18 cellular contexts compared by ENCODE assay signal in genomic region chr21:41639336-41639735, GRCh38.
"Had no signal": no experiment of that assay in that cellular context is flagged by ENCODE, and none has a peak within 500 bp of the region (broad histone marks: within the 10 kb centered on the region; RNA-seq: fewer than 3 reads in every experiment).

No MANE protein-coding gene starts in this region.

- H3K4me3 Mint-ChIP-seq: dendritic cell treated with granulocyte-macrophage colony-stimulating factor and Interleukin-4, amounts not matched to agents 40 ng/mL and 50 ng/mL, for 4 days; effector memory CD8-positive, alpha-beta T cell; memory B cell; nephron had no signal

- ATAC-seq: effector memory CD8-positive, alpha-beta T cell; gastrocnemius medialis; right cardiac atrium had no signal

- H3K9me3 ChIP-seq: gastrocnemius medialis, neutrophil had no signal

- H3K27ac ChIP-seq: epithelial cell of prostate, esophagus muscularis mucosa, gastrocnemius medialis, heart right ventricle, neutrophil had no signal

- H3K4me1 Mint-ChIP-seq: memory B cell, naive B cell had no signal

- H3K9me3 Mint-ChIP-seq: dendritic cell treated with granulocyte-macrophage colony-stimulating factor and Interleukin-4, amounts not matched to agents 40 ng/mL and 50 ng/mL, for 4 days; effector memory CD8-positive, alpha-beta T cell had no signal

- H3K27ac Mint-ChIP-seq: dendritic cell treated with granulocyte-macrophage colony-stimulating factor and Interleukin-4, amounts not matched to agents 40 ng/mL and 50 ng/mL, for 4 days; effector memory CD8-positive, alpha-beta T cell; memory B cell; nephron had no signal

- H3K4me3 ChIP-seq: esophagus muscularis mucosa, gastrocnemius medialis, heart right ventricle, smooth muscle cell had no signal

- H3K36me3 ChIP-seq: esophagus muscularis mucosa, gastrocnemius medialis, heart right ventricle, neutrophil had no signal

- DNase-seq: effector memory CD8-positive, alpha-beta T cell; gastrocnemius medialis; heart right ventricle; hypothalamus; kidney glomerular epithelial cell; midbrain; naive B cell; stimulated activated CD4-positive, alpha-beta T cell treated with anti-CD3 and anti-CD28 coated beads, Interleukin-2, amount 100 ng/mL, for 48 hours; stimulated activated naive CD4-positive, alpha-beta T cell treated with Interleukin-2 at 50 U/mL for 16 hours; trophoblast cell had no signal

- H3K4me2 ChIP-seq: smooth muscle cell had no signal

- H3K36me3 Mint-ChIP-seq: memory B cell had no signal
